In genomic region chr12:79127268-79127895, GRCh38 we compare ENCODE assay signal across 10 cellular contexts.
DNase-seq lines count a peak whose midpoint lies in the region; ATAC-seq, FAIRE-seq and TF ChIP-seq lines count a peak whose summit lies in the region.
"Had no signal": no experiment of that assay in that cellular context is flagged by ENCODE, and none has a peak within 500 bp of the region (broad histone marks: within the 10 kb centered on the region; RNA-seq: fewer than 3 reads in every experiment).

No MANE protein-coding gene starts in this region.

- H3K4me1 ChIP-seq in breast epithelium (no peaks in the 10 kb centered on the region), astrocyte (ENCODE audit: insufficient read depth, low read length) (peaks cover 4% of the 10 kb centered on the region), endodermal cell (ENCODE audit: control insufficient read depth, insufficient read depth, low read length) (no peaks in the 10 kb centered on the region)
- H3K4me1 ChIP-seq: heart left ventricle had no signal

- H3K27ac ChIP-seq in breast epithelium (no peak overlapping the region), astrocyte (ENCODE audit: low read depth, low read length) (peak overlapping the region; percentile 22), endodermal cell (ENCODE audit: low read depth, low read length) (no peak overlapping the region)
- H3K27ac ChIP-seq: C4-2B, heart left ventricle had no signal

- H3K9me3 ChIP-seq in breast epithelium (no peaks in the 10 kb centered on the region), astrocyte (ENCODE audit: insufficient read depth, low read depth, low read length) (no peaks in the 10 kb centered on the region), endodermal cell (ENCODE audit: control insufficient read depth, low read length) (no peaks in the 10 kb centered on the region)
- H3K9me3 ChIP-seq: heart left ventricle had no signal

- peak overlapping the region; percentile 86 for H3K27ac Mint-ChIP-seq in MCF 10A (ENCODE audit: low read depth, unreplicated experiment)
- peak overlapping the region; percentile 49 for H3K27ac Mint-ChIP-seq in astrocyte (ENCODE audit: unreplicated experiment)
- H3K27ac Mint-ChIP-seq in endodermal cell: no peak overlapping the region

- FAIRE-seq in astrocyte (lab: Jason Lieb, UNC): peak; percentile 92

- H3K4me1 Mint-ChIP-seq in MCF 10A (ENCODE audit: insufficient read depth, unreplicated experiment) (peaks cover 25% of the 10 kb centered on the region), astrocyte (ENCODE audit: low read depth, unreplicated experiment) (peaks cover 24% of the 10 kb centered on the region), endodermal cell (no peaks in the 10 kb centered on the region)

- H3K4me3 ChIP-seq in breast epithelium (no peak overlapping the region), astrocyte (ENCODE audit: insufficient read depth, low read depth, low read length) (no peak overlapping the region), endodermal cell (ENCODE audit: low read length) (no peak overlapping the region)
- H3K4me3 ChIP-seq: heart left ventricle had no signal

- no peak overlapping the region for H2AFZ ChIP-seq in astrocyte (ENCODE audit: low read depth, low read length)

- H3K9me3 Mint-ChIP-seq in MCF 10A (ENCODE audit: unreplicated experiment) (no peaks in the 10 kb centered on the region), astrocyte (ENCODE audit: unreplicated experiment) (no peaks in the 10 kb centered on the region), endodermal cell (no peaks in the 10 kb centered on the region)

- TF ChIP-seq CTCF in MCF 10A (IDR thresholded peaks at IDR 0.05; ENCODE audit: unreplicated experiment) (no peak), breast epithelium (IDR thresholded peaks at IDR 0.05) (no peak), astrocyte (IDR thresholded peaks at IDR 0.05; ENCODE audit: insufficient read depth, low read depth, low read length) (no peak), endodermal cell (conservative IDR thresholded peaks at IDR 0.05) (no peak)

- H4K20me1 ChIP-seq in astrocyte (ENCODE audit: insufficient read depth, low read length): no peaks in the 10 kb centered on the region

- H3K36me3 ChIP-seq in breast epithelium (no peaks in the 10 kb centered on the region), astrocyte (ENCODE audit: insufficient read depth, low read length) (no peaks in the 10 kb centered on the region), endodermal cell (ENCODE audit: control insufficient read depth, insufficient read depth, low read length) (no peaks in the 10 kb centered on the region)
- H3K36me3 ChIP-seq: heart left ventricle had no signal

- H3K9ac ChIP-seq in astrocyte (ENCODE audit: low read length): peak overlapping the region; percentile 20
- H3K9ac ChIP-seq in endodermal cell (ENCODE audit: extremely low read depth, low read length, poor library complexity, severe bottlenecking): no peak overlapping the region

- H3K4me2 ChIP-seq in astrocyte (ENCODE audit: low read length): peak overlapping the region; percentile 1

- DNase-seq in MCF 10A (ENCODE audit: unreplicated experiment) (peak; percentile 91), breast epithelium (ENCODE audit: low spot score in 2 of 2) (no peak), astrocyte (ENCODE audit: low read depth) (peak; percentile 100), NCI-H2107 (lab: John Stamatoyannopoulos, UW) (no peak), endodermal cell (no peak), NCI-H446 treated with DMSO at 0.1 percent for 48 hours (lab: John Stamatoyannopoulos, UW) (no peak)
- DNase-seq in stimulated activated CD4-positive, alpha-beta T cell treated with anti-CD3 and anti-CD28 coated beads, Interleukin-4, amount 100 ng/mL, for 4 hours: no peak
- DNase-seq: heart left ventricle had no signal

- no peak for TF ChIP-seq POLR2A in breast epithelium (IDR thresholded peaks at IDR 0.05)

- H3K36me3 Mint-ChIP-seq in MCF 10A (ENCODE audit: insufficient read depth, unreplicated experiment) (no peaks in the 10 kb centered on the region), astrocyte (ENCODE audit: low read depth, unreplicated experiment) (peaks cover 3% of the 10 kb centered on the region), endodermal cell (ENCODE audit: low read depth) (peaks cover 3% of the 10 kb centered on the region)

- CTCF ChIA-PET in MCF 10A (lab: Yijun Ruan, JAX): interaction anchor here (0.5 to 1.6 kb wide), 5 partner anchors 38 to 756 kb away, joined by 3 to 6 read pairs (median 3); no protein-coding TSS in a partner anchor

- BruUV-seq in MCF 10A (replicated peaks; lab: Mats Ljungman, UMichigan): no TSS peak

- H3K27me3 ChIP-seq in breast epithelium (no peaks in the 10 kb centered on the region), astrocyte (ENCODE audit: insufficient read depth, low read length) (no peaks in the 10 kb centered on the region), endodermal cell (ENCODE audit: control insufficient read depth, insufficient read depth, low read length, poor library complexity, severe bottlenecking) (no peaks in the 10 kb centered on the region)
- H3K27me3 ChIP-seq: heart left ventricle had no signal

- H3K27me3 Mint-ChIP-seq in MCF 10A (ENCODE audit: insufficient read depth, unreplicated experiment) (no peaks in the 10 kb centered on the region), astrocyte (ENCODE audit: low read depth, unreplicated experiment) (no peaks in the 10 kb centered on the region), endodermal cell (ENCODE audit: insufficient read depth) (no peaks in the 10 kb centered on the region)

- H3K4me3 Mint-ChIP-seq in MCF 10A (ENCODE audit: unreplicated experiment): no peak overlapping the region
- H3K4me3 Mint-ChIP-seq in astrocyte (ENCODE audit: unreplicated experiment): no peak overlapping the region
- H3K4me3 Mint-ChIP-seq in endodermal cell: no peak overlapping the region

- 86 to 95% methylated on average over 3 of the region's 3 CpGs for WGBS in endodermal cell (ENCODE audit: insufficient coverage in 1 of 2, insufficient read length in 1 of 2), 2 experiments

- H3K79me2 ChIP-seq in astrocyte (ENCODE audit: insufficient read depth, low read length): no peaks in the 10 kb centered on the region

- peak; percentile 93 for ATAC-seq in HG03139 (IDR thresholded peaks at IDR 0.05; ENCODE audit: unreplicated experiment)
- ATAC-seq: heart left ventricle had no signal

- intact Hi-C loops in MCF 10A (cut with micrococcal nuclease) (loop anchor here (1.0 kb wide), 1 partner anchor 218 kb away; no protein-coding TSS in a partner anchor), breast epithelium (cut with DNase I; ENCODE audit: low total_unique reads) (no loop called here)

- POLR2A ChIA-PET in MCF 10A (lab: Yijun Ruan, JAX): interaction anchor here (0.6 to 1.6 kb wide), 9 partner anchors 8 to 1094 kb away, joined by 3 to 5 read pairs (median 3); no protein-coding TSS in a partner anchor

Comparison
In these comparisons a context has a peak if more than half of its experiments do, and no peak if none do; other contexts are left out.
1. DNase-seq: peak in MCF 10A (single experiment) and astrocyte (single experiment); none in breast epithelium (0 of 2), NCI-H2107 (single experiment), stimulated activated CD4-positive, alpha-beta T cell treated with anti-CD3 and anti-CD28 coated beads, Interleukin-4, amount 100 ng/mL, for 4 hours (0 of 2), endodermal cell (single experiment) and NCI-H446 treated with DMSO at 0.1 percent for 48 hours (single experiment).